In genomic region chr18:10476430-10476829, GRCh38 we compare ENCODE assay signal across 10 cellular contexts. TPM values are rescaled to one million over a fixed set of nuclear protein-coding genes. Genes with fewer than 3 reads are reported as not detected.
DNase-seq lines count a peak whose midpoint lies in the region; ATAC-seq and TF ChIP-seq lines count a peak whose summit lies in the region.
"Had no signal": no experiment of that assay in that cellular context is flagged by ENCODE, and none has a peak within 500 bp of the region (broad histone marks: within the 10 kb centered on the region; RNA-seq: fewer than 3 reads in every experiment).

No MANE protein-coding gene starts in this region.

- no peak overlapping the region for H3K4me3 Mint-ChIP-seq in HFFc6
- H3K4me3 Mint-ChIP-seq in brain, result peak overlapping the region in 3 of 5 experiments; percentile 4 to 76 (median 29)
- H3K4me3 Mint-ChIP-seq in naive B cell, result peak overlapping the region; percentile 28 to 89 (median 82)
- H3K4me3 Mint-ChIP-seq: CD8-positive, alpha-beta memory T cell had no signal

- H3K4me3 ChIP-seq in AG09309 (ENCODE audit: control insufficient read depth, low read depth, low read length), result no peak overlapping the region

- H3K4me1 Mint-ChIP-seq in HFFc6 (ENCODE audit: low read depth), result peaks cover 13% of the 10 kb centered on the region
- peaks cover 37% of the 10 kb centered on the region for H3K4me1 Mint-ChIP-seq in brain
- peaks cover 51 to 64% (median 58%) of the 10 kb centered on the region in 3 donors for H3K4me1 Mint-ChIP-seq in naive B cell
- H3K4me1 Mint-ChIP-seq: CD8-positive, alpha-beta memory T cell had no signal

- H3K27me3 Mint-ChIP-seq in HFFc6 (ENCODE audit: insufficient read depth), result peaks cover 43% of the 10 kb centered on the region
- H3K27me3 Mint-ChIP-seq in brain, result peaks cover 2% of the 10 kb centered on the region
- H3K27me3 Mint-ChIP-seq in naive B cell, result no peaks in the 10 kb centered on the region

- no peaks in the 10 kb centered on the region for H3K9me3 Mint-ChIP-seq in HFFc6
- no peaks in the 10 kb centered on the region for H3K9me3 Mint-ChIP-seq in brain
- H3K9me3 Mint-ChIP-seq in naive B cell, result no peaks in the 10 kb centered on the region
- H3K9me3 Mint-ChIP-seq: CD8-positive, alpha-beta memory T cell had no signal

- H3K27ac Mint-ChIP-seq in HFFc6 (no peak overlapping the region), brain (peak overlapping the region in 4 of 5 experiments; percentile 9 to 91 (median 48)), naive B cell (peak overlapping the region in 3 of 6 donors; percentile 67 to 88 (median 87))
- H3K27ac Mint-ChIP-seq: CD8-positive, alpha-beta memory T cell had no signal

- H3K36me3 Mint-ChIP-seq in HFFc6 (ENCODE audit: low read depth) (no peaks in the 10 kb centered on the region), brain (peaks cover 33% of the 10 kb centered on the region), naive B cell (no peaks in the 10 kb centered on the region)
- H3K36me3 Mint-ChIP-seq: CD8-positive, alpha-beta memory T cell had no signal

- DNase-seq in AG09309 (ENCODE audit: low read depth), result peak; percentile 74
- peak; percentile 1 for DNase-seq in HFFc6
- DNase-seq in naive B cell, result no peak
- no peak for DNase-seq in COR-L47 (lab: John Stamatoyannopoulos, UW)
- DNase-seq: CD8-positive, alpha-beta memory T cell had no signal

- no peak for TF ChIP-seq CTCF in AG09309 (IDR thresholded peaks at IDR 0.05; ENCODE audit: control insufficient read depth, insufficient read depth, low read depth, low read length, missing control alignments)
- TF ChIP-seq CTCF in HFFc6 (IDR thresholded peaks at IDR 0.05), result no peak
- TF ChIP-seq CTCF in brain (conservative IDR thresholded peaks at IDR 0.05), result no peak

- ATAC-seq in naive B cell (ENCODE audit: low read depth in 2 of 2), result peak in 1 of 2 donors; percentile 4
- ATAC-seq in GM21381 (IDR thresholded peaks at IDR 0.05; ENCODE audit: unreplicated experiment), result no peak
- ATAC-seq in HG03025 (IDR thresholded peaks at IDR 0.05; ENCODE audit: low FRiP score, unreplicated experiment), result no peak
- no peak for ATAC-seq in HG02840 (IDR thresholded peaks at IDR 0.05; ENCODE audit: low FRiP score, unreplicated experiment)
- ATAC-seq: HCT116 had no signal

RNA-seq across cellular contexts. Expression of gene APCDD1, which starts 22.0 kb away (rescaled TPM):
- total RNA-seq in HFFc6 (2021; fragmentation: NEBNext Ultra II Directional; extraction: Animal tissue kit (Norgen Biotek cat#: 25700)), result under 1 TPM in 1 of 6 experiments, not detected in 5; 0.12 TPM
- polyA plus RNA-seq in brain (ENCODE audit: insufficient read depth, low read depth, low replicate concordance) (36.8 TPM), naive B cell (ENCODE audit: low read depth in 6 of 6) (1 to 10 TPM in 5 of 6 donors, under 1 TPM in 1; 0.44 to 6.3 (median 2.2) TPM)
- total RNA-seq: CD8-positive, alpha-beta memory T cell had no signal
- polyA plus RNA-seq: CD8-positive, alpha-beta memory T cell had no signal

RNA-seq across cellular contexts. Expression of gene NAPG, which starts 49.4 kb away (rescaled TPM):
- 10 to 100 TPM; 35.1 to 40.2 (median 37.9) TPM for total RNA-seq in HFFc6 (2021; fragmentation: NEBNext Ultra II Directional; extraction: Animal tissue kit (Norgen Biotek cat#: 25700))
- polyA plus RNA-seq in brain (ENCODE audit: insufficient read depth, low read depth, low replicate concordance), result 10.8 TPM
- 10 to 100 TPM in 5 of 6 donors, 1 to 10 TPM in 1; 9.6 to 16.8 (median 13.7) TPM for polyA plus RNA-seq in naive B cell (ENCODE audit: low read depth in 6 of 6)

Comparison
In these comparisons a context has a peak if more than half of its experiments do, and no peak if none do; other contexts are left out.
1. DNase-seq: peak in AG09309 (single experiment) and HFFc6 (single experiment); none in naive B cell (single experiment) and COR-L47 (single experiment).